ENCODE assay signal across 20 cellular contexts in genomic region chrX:57640674-57641016, GRCh38. TPM values are rescaled to one million over a fixed set of nuclear protein-coding genes. Genes with fewer than 3 reads are reported as not detected.
DNase-seq lines count a peak whose midpoint lies in the region; ATAC-seq and TF ChIP-seq lines count a peak whose summit lies in the region.
"Had no signal": no experiment of that assay in that cellular context is flagged by ENCODE, and none has a peak within 500 bp of the region (broad histone marks: within the 10 kb centered on the region; RNA-seq: fewer than 3 reads in every experiment).

No MANE protein-coding gene starts in this region.

- ATAC-seq in RWPE2 (ENCODE audit: low read depth) (no peak), left lobe of liver (peak; percentile 68), right lobe of liver (peak; percentile 61 to 79 (median 72)), HG02884 (IDR thresholded peaks at IDR 0.05; ENCODE audit: unreplicated experiment) (no peak)
- ATAC-seq: A549, GM12878, GM23338, HCT116 had no signal

- H3K36me3 ChIP-seq in RWPE2 (ENCODE audit: low read depth) = no peaks in the 10 kb centered on the region
- no peaks in the 10 kb centered on the region for H3K36me3 ChIP-seq in right lobe of liver

- TF ChIP-seq POLR2A in right lobe of liver (IDR thresholded peaks at IDR 0.05) = peak; percentile 16

- H3K4me3 ChIP-seq in RWPE2 (ENCODE audit: severe bottlenecking) (no peak overlapping the region), right lobe of liver (no peak overlapping the region)
- H3K4me3 ChIP-seq: A549, GM12878, GM23338 had no signal

- TF ChIP-seq CTCF in RWPE2 (IDR thresholded peaks at IDR 0.05; ENCODE audit: poor library complexity, severe bottlenecking) (no peak), right lobe of liver (IDR thresholded peaks at IDR 0.05) (no peak)

- no peaks in the 10 kb centered on the region for H3K27me3 ChIP-seq in RWPE2 (ENCODE audit: insufficient read depth, poor library complexity, severe bottlenecking)
- no peaks in the 10 kb centered on the region for H3K27me3 ChIP-seq in right lobe of liver

- peak; percentile 5 for DNase-seq in COLO668 (lab: John Stamatoyannopoulos, UW; ENCODE audit: unreplicated experiment)
- no peak for DNase-seq in RWPE2 (ENCODE audit: low spot score)
- DNase-seq in left lobe of liver (ENCODE audit: low spot score) = peak; percentile 46
- peak in 1 of 3 donors; percentile 44 for DNase-seq in right lobe of liver
- no peak for DNase-seq in glomerular visceral epithelial cell (ENCODE audit: extremely low spot score)
- no peak for DNase-seq in hippocampal formation (lab: John Stamatoyannopoulos, UW)
- DNase-seq: 8988T; C1 segment of cervical spinal cord; CD4-positive, alpha-beta memory T cell; DMS 273 treated with DMSO at 0.1 percent for 48 hours; DMS79; EL; GDM1; H9 had no signal

- H3K4me1 ChIP-seq in RWPE2 (ENCODE audit: insufficient read depth, poor library complexity, severe bottlenecking) (peaks cover 19% of the 10 kb centered on the region), right lobe of liver (peaks cover 0 to 5% (median 2%) of the 10 kb centered on the region in 4 donors)

- peak overlapping the region; percentile 64 for H3K27ac ChIP-seq in RWPE2 (ENCODE audit: poor library complexity, severe bottlenecking)
- H3K27ac ChIP-seq in right lobe of liver = peak overlapping the region in 2 of 3 donors; percentile 44 to 65

- intact Hi-C loops in right lobe of liver (cut with DNase I) = no loop called here

- WGBS in right lobe of liver (ENCODE audit: insufficient coverage, low coverage, low lambda C conversion rate, missing lambda C conversion rate) = 37% methylated on average over 4 of the region's 4 CpGs

- H3K9me3 ChIP-seq in RWPE2 (ENCODE audit: severe bottlenecking) (no peaks in the 10 kb centered on the region), right lobe of liver (peaks cover 0 to 8% (median 0%) of the 10 kb centered on the region in 4 donors)
- H3K9me3 ChIP-seq: A549 had no signal

RNA-seq across cellular contexts. Expression of gene NLRP2B, which starts 39.4 kb away (rescaled TPM):
- total RNA-seq in left lobe of liver = 0.05 TPM
- total RNA-seq in right lobe of liver = not detected
- total RNA-seq: CD4-positive, alpha-beta memory T cell; GM12878; GM23338; H4; H9 had no signal

RNA-seq across cellular contexts. Expression of gene ZXDB, which starts 48.8 kb away (rescaled TPM):
- total RNA-seq in left lobe of liver (4.3 TPM), right lobe of liver (10 to 100 TPM in 4 of 6 experiments, 1 to 10 TPM in 2; 3.8 to 13.8 (median 11.2) TPM)

Comparison
In these comparisons a context has a peak if more than half of its experiments do, and no peak if none do; other contexts are left out.
1. DNase-seq: peak in COLO668 (single experiment) and left lobe of liver (single experiment); none in RWPE2 (single experiment), glomerular visceral epithelial cell (single experiment) and hippocampal formation (0 of 2).
2. ATAC-seq: peak in left lobe of liver (single experiment) and right lobe of liver (4 of 4); none in RWPE2 (single experiment) and HG02884 (single experiment).